In the genomic region with DNA sequence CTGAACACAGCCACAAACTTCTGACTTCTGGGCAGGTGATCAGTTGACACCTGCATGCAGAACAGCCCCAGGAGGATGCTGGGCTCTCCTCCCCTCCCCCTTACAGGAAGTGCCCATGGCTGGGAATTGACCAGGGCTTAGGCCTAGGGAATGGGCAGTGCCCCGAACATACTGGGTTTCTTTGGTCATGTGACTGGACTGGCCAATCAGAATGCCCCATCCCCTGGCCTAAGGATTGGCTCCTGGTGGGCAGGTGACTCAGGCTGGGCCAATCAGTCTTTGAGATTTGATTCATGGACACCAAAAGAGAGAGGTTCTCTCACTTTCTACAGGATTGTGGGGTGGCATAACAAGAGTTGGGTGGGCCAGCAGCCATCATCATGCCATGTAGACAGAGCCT, we compare ENCODE assay signal across 11 cellular contexts. TPM values are rescaled to one million over a fixed set of nuclear protein-coding genes. Genes with fewer than 3 reads are reported as not detected.
DNase-seq lines count a peak whose midpoint lies in the region; ATAC-seq and TF ChIP-seq lines count a peak whose summit lies in the region.
"Had no signal": no experiment of that assay in that cellular context is flagged by ENCODE, and none has a peak within 500 bp of the region (broad histone marks: within the 10 kb centered on the region; RNA-seq: fewer than 3 reads in every experiment).

No MANE protein-coding gene starts in this region.

- no peak overlapping the region for H3K27ac Mint-ChIP-seq in chondrocyte (ENCODE audit: unreplicated experiment)

- ATAC-seq in GM18861 (IDR thresholded peaks at IDR 0.05; ENCODE audit: unreplicated experiment), result no peak
- ATAC-seq: left cardiac atrium, upper lobe of right lung had no signal

- H3K4me3 Mint-ChIP-seq in chondrocyte (ENCODE audit: unreplicated experiment), result no peak overlapping the region

- no peaks in the 10 kb centered on the region for H3K27me3 Mint-ChIP-seq in chondrocyte (ENCODE audit: low read depth)

- no peaks in the 10 kb centered on the region for H3K4me1 Mint-ChIP-seq in chondrocyte (ENCODE audit: low read depth)

- POLR2A ChIA-PET in RWPE1 (lab: Yijun Ruan, JAX; ENCODE audit: low non-redundant PET), result no interaction called here

- peaks cover 7% of the 10 kb centered on the region for H3K36me3 Mint-ChIP-seq in chondrocyte (ENCODE audit: low read depth)

- DNase-seq in activated CD4-positive, alpha-beta T cell treated with anti-CD3 and anti-CD28 coated beads for 48 hours, result peak; percentile 58
- no peak for DNase-seq in activated CD4-positive, alpha-beta T cell treated with anti-CD3 and anti-CD28 coated beads, Interleukin-2, amount 50 U/mL, for 1 hour
- DNase-seq in GM19238 (ENCODE audit: insufficient read length, low spot score), result peak; percentile 30
- DNase-seq in RWPE1 (ENCODE audit: low spot score), result peak; percentile 65
- DNase-seq in kidney tubule cell (ENCODE audit: low spot score), result peak; percentile 31
- no peak for DNase-seq in chondrocyte (ENCODE audit: low spot score)
- DNase-seq in superior temporal gyrus (ENCODE audit: extremely low spot score), result no peak
- DNase-seq: left cardiac atrium, Peyer's patch, upper lobe of right lung had no signal

- CTCF ChIA-PET in RWPE1 (lab: Yijun Ruan, JAX), result no interaction called here

- peaks cover 5% of the 10 kb centered on the region for H3K9me3 Mint-ChIP-seq in chondrocyte (ENCODE audit: low read depth)

- H3K27ac ChIP-seq in RWPE1, result peak overlapping the region; percentile 51
- H3K27ac ChIP-seq: Peyer's patch, upper lobe of right lung had no signal

- TF ChIP-seq CTCF in RWPE1 (conservative IDR thresholded peaks at IDR 0.05; ENCODE audit: low read depth), result no peak
- no peak for TF ChIP-seq CTCF in chondrocyte (IDR thresholded peaks at IDR 0.05)

RNA-seq across cellular contexts. Expression of a gene that starts 37.1 kb away (rescaled TPM):
- 13.3 to 49.6 TPM (median 14.4 TPM) in 3 replicates for total RNA-seq in chondrocyte

RNA-seq across cellular contexts. Expression of a gene that starts 56.1 kb away (rescaled TPM):
- total RNA-seq in chondrocyte, result 1.9 to 9.4 TPM (median 8.8 TPM) in 3 replicates

Comparison
In these comparisons a context has a peak if more than half of its experiments do, and no peak if none do; other contexts are left out.
1. DNase-seq: peak in activated CD4-positive, alpha-beta T cell treated with anti-CD3 and anti-CD28 coated beads for 48 hours (single experiment), GM19238 (single experiment), RWPE1 (single experiment) and kidney tubule cell (single experiment); none in activated CD4-positive, alpha-beta T cell treated with anti-CD3 and anti-CD28 coated beads, Interleukin-2, amount 50 U/mL, for 1 hour (single experiment), chondrocyte (single experiment) and superior temporal gyrus (single experiment).